Comparison of ENCODE assay signal across 22 cellular contexts in genomic region chr5:9928266-9928750, GRCh38.
DNase-seq lines count a peak whose midpoint lies in the region; ATAC-seq, FAIRE-seq and TF ChIP-seq lines count a peak whose summit lies in the region.
"Had no signal": no experiment of that assay in that cellular context is flagged by ENCODE, and none has a peak within 500 bp of the region (broad histone marks: within the 10 kb centered on the region; RNA-seq: fewer than 3 reads in every experiment).

No MANE protein-coding gene starts in this region.

- no peaks in the 10 kb centered on the region for H3K36me3 ChIP-seq in pancreas
- H3K36me3 ChIP-seq: BE2C, Peyer's patch had no signal

- H3K27me3 ChIP-seq in right cardiac atrium (ENCODE audit: control insufficient read depth, insufficient read depth) (no peaks in the 10 kb centered on the region), pancreas (no peaks in the 10 kb centered on the region)
- H3K27me3 ChIP-seq: BE2C, Peyer's patch had no signal

- no peak for FAIRE-seq in pancreas (lab: Jason Lieb, UNC)
- FAIRE-seq: G401.6, K562 had no signal

- peaks cover 2% of the 10 kb centered on the region for H3K27me3 Mint-ChIP-seq in nephron progenitor cell (ENCODE audit: low read depth, poor library complexity)

- H3K4me3 Mint-ChIP-seq in nephron progenitor cell = no peak overlapping the region
- H3K4me3 Mint-ChIP-seq: CD8-positive, alpha-beta T cell; GM23338 had no signal

- no peak for TF ChIP-seq CTCF in nephron progenitor cell (IDR thresholded peaks at IDR 0.05)
- no peak for TF ChIP-seq CTCF in pancreas (IDR thresholded peaks at IDR 0.05)

- H3K4me3 ChIP-seq in right cardiac atrium (ENCODE audit: low read length) (no peak overlapping the region), pancreas (no peak overlapping the region)
- H3K4me3 ChIP-seq: GM23338, K562, Peyer's patch had no signal

- WGBS in right cardiac atrium = 43% methylated on average over 6 of the region's 6 CpGs
- 31 to 38% methylated on average over 6 of the region's 6 CpGs for WGBS in pancreas, 2 donors

- peaks cover 13% of the 10 kb centered on the region for H3K36me3 Mint-ChIP-seq in nephron progenitor cell (ENCODE audit: low read depth)
- H3K36me3 Mint-ChIP-seq: CD8-positive, alpha-beta T cell had no signal

- H3K27ac ChIP-seq in right cardiac atrium (ENCODE audit: low read length) (peak overlapping the region; percentile 19), epithelial cell of prostate (peak overlapping the region; percentile 61), pancreas (no peak overlapping the region)
- H3K27ac ChIP-seq: Peyer's patch had no signal

- peaks cover 45% of the 10 kb centered on the region for H3K4me1 Mint-ChIP-seq in nephron progenitor cell

- ATAC-seq in right cardiac atrium (no peak), GM21576 (IDR thresholded peaks at IDR 0.05; ENCODE audit: unreplicated experiment) (no peak), pancreas (no peak)
- ATAC-seq: CD8-positive, alpha-beta T cell; GM23338; K562 had no signal

- intact Hi-C loops in right cardiac atrium (cut with DNase I) (no loop called here), cardiac septum (cut with DNase I) (no loop called here), pancreas (cut with DNase I) (no loop called here)

- H3K9me3 Mint-ChIP-seq in nephron progenitor cell = peaks cover 20% of the 10 kb centered on the region

- DNase-seq in right cardiac atrium (no peak), cardiac septum (ENCODE audit: low spot score) (no peak), epithelial cell of prostate (ENCODE audit: low read depth, low spot score) (no peak), nephron progenitor cell (no peak), pancreas (no peak), DMS 273 (lab: John Stamatoyannopoulos, UW; ENCODE audit: unreplicated experiment) (no peak)
- DNase-seq in stimulated activated naive CD4-positive, alpha-beta T cell (lab: John Stamatoyannopoulos, UW) = no peak
- DNase-seq: 8988T; BE2C; CD8-positive, alpha-beta T cell; DND-41; NCI-H1436; NCI-H2029 treated with DMSO at 0.1 percent for 48 hours; NCI-H2171 treated with DMSO at 0.1 percent for 48 hours; NCI-H510A; NCI-H82; Peyer's patch; SHP77 treated with DMSO at 0.1 percent for 48 hours had no signal

- H3K4me1 ChIP-seq in right cardiac atrium (ENCODE audit: control insufficient read depth, insufficient read depth, low read length) (peaks cover 1% of the 10 kb centered on the region), pancreas (no peaks in the 10 kb centered on the region)
- H3K4me1 ChIP-seq: BE2C, Peyer's patch had no signal

- H3K27ac Mint-ChIP-seq in nephron progenitor cell = peak overlapping the region; percentile 84
- H3K27ac Mint-ChIP-seq: CD8-positive, alpha-beta T cell; GM23338 had no signal

- peaks cover 7% of the 10 kb centered on the region for H3K9me3 ChIP-seq in right cardiac atrium (ENCODE audit: control insufficient read depth, low read length)
- H3K9me3 ChIP-seq in pancreas = no peaks in the 10 kb centered on the region
- H3K9me3 ChIP-seq: BE2C, Peyer's patch had no signal

Comparison
In these comparisons a context has a peak if more than half of its experiments do, and no peak if none do; other contexts are left out.
1. H3K27ac ChIP-seq: peak in right cardiac atrium (single experiment) and epithelial cell of prostate (single experiment); none in pancreas (0 of 4).